In the genomic region with DNA sequence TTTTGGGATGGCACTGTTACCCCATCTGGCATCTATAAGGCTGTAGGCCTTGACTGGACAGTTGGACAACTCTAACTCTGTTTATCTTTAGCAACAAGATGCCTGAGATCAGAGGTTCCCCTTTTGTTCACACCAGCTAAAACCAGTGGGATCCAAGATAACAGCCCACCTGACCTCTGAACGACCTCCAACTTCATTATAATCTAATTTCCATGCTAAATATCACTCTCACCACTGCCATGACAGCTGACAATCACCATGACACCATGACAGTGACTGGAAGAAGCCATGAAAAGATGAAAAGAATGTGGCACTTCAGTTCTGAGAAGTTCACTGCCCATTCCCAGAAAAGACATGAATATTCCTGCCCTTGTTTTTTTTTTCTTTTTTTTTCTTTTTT, we compare ENCODE assay signal across 21 cellular contexts.
"Had no signal": no experiment of that assay in that cellular context is flagged by ENCODE, and none has a peak within 500 bp of the region (broad histone marks: within the 10 kb centered on the region; RNA-seq: fewer than 3 reads in every experiment).

No MANE protein-coding gene starts in this region.

- H3K4me1 ChIP-seq: lower lobe of right lung, prostate gland, right atrium auricular region, stomach, thyroid gland, vagina had no signal

- H3K9me3 ChIP-seq: lower lobe of right lung, prostate gland, right atrium auricular region, thyroid gland, vagina had no signal

- ATAC-seq: effector memory CD8-positive, alpha-beta T cell; left ventricle myocardium superior; lower lobe of right lung; natural killer cell; sciatic nerve; stimulated activated effector memory CD8-positive, alpha-beta T cell treated with anti-CD3 and anti-CD28 coated beads, Interleukin-12 subunit alpha, Interleukin-12 subunit beta, amount 100 ng/mL, for 72 hours had no signal

- H3K27ac ChIP-seq: lower lobe of right lung, prostate gland, right atrium auricular region, stomach, thyroid gland, vagina had no signal

- DNase-seq: cortex of kidney; effector memory CD8-positive, alpha-beta T cell; erythroblast; hypothalamus; immature natural killer cell; islet precursor cell; kidney glomerular epithelial cell; left ventricle myocardium superior; lower lobe of right lung; natural killer cell; stimulated activated CD4-positive, alpha-beta T cell treated with anti-CD3 and anti-CD28 coated beads, Interleukin-2, amount 100 ng/mL, for 24 hours; stimulated activated CD4-positive, alpha-beta T cell treated with anti-CD3 and anti-CD28 coated beads, Interleukin-4, amount 100 ng/mL, for 24 hours; stimulated activated naive CD4-positive, alpha-beta T cell treated with Interleukin-2 at 50 U/mL for 16 hours; stomach; thyroid gland; trophoblast cell had no signal

- H3K36me3 ChIP-seq: lower lobe of right lung, prostate gland, right atrium auricular region, stomach, thyroid gland, vagina had no signal

- H3K4me3 ChIP-seq: lower lobe of right lung, prostate gland, right atrium auricular region, stomach, thyroid gland, vagina had no signal

- H3K27me3 ChIP-seq: right atrium auricular region, stomach, thyroid gland, vagina had no signal
